Comparison of ENCODE assay signal across 22 cellular contexts in genomic region chr1:157312270-157312812, GRCh38.
DNase-seq lines count a peak whose midpoint lies in the region; ATAC-seq and TF ChIP-seq lines count a peak whose summit lies in the region.
"Had no signal": no experiment of that assay in that cellular context is flagged by ENCODE, and none has a peak within 500 bp of the region (broad histone marks: within the 10 kb centered on the region; RNA-seq: fewer than 3 reads in every experiment).

No MANE protein-coding gene starts in this region.

- no peaks in the 10 kb centered on the region for H3K9me3 ChIP-seq in A673 (ENCODE audit: low read depth, low read length, poor library complexity, severe bottlenecking)
- H3K9me3 ChIP-seq: upper lobe of right lung had no signal

- CTCF ChIA-PET in A673 (lab: Charles Lee): no interaction called here

- ATAC-seq in GM19467 (IDR thresholded peaks at IDR 0.05; ENCODE audit: unreplicated experiment) (no peak), HG02970 (IDR thresholded peaks at IDR 0.05; ENCODE audit: low FRiP score, unreplicated experiment) (no peak)
- ATAC-seq: psoas muscle had no signal

- no peaks in the 10 kb centered on the region for H3K4me1 ChIP-seq in A673 (ENCODE audit: insufficient read depth, low read length, poor library complexity, severe bottlenecking)
- H3K4me1 ChIP-seq: ascending aorta, psoas muscle, spleen, upper lobe of right lung had no signal

- H3K27ac ChIP-seq in A673 (ENCODE audit: low read depth, low read length, poor library complexity, severe bottlenecking): no peak overlapping the region
- H3K27ac ChIP-seq: ascending aorta, psoas muscle, spleen, upper lobe of right lung, VCaP had no signal

- intact Hi-C loops in A673 (cut with micrococcal nuclease; ENCODE audit: unreplicated experiment): loop anchor here (5.0 kb wide), 1 partner anchor 180 kb away; no protein-coding TSS in a partner anchor

- H3K27me3 ChIP-seq in A673 (replicated peaks; ENCODE audit: insufficient read depth, low read depth, low read length, poor library complexity): peaks cover 42% of the 10 kb centered on the region
- H3K27me3 ChIP-seq: ascending aorta, upper lobe of right lung had no signal

- H3K4me3 ChIP-seq in A673 (ENCODE audit: low read depth, low read length, poor library complexity, severe bottlenecking) (no peak overlapping the region), astrocyte of the spinal cord (ENCODE audit: low read depth, low read length) (no peak overlapping the region), foreskin fibroblast (ENCODE audit: low read depth in 1 of 2, low read length in 2 of 2) (no peak overlapping the region)
- H3K4me3 ChIP-seq: ascending aorta, psoas muscle, spleen, upper lobe of right lung had no signal

- POLR2A ChIA-PET in A673 (lab: Charles Lee; ENCODE audit: low non-redundant PET): interaction anchor here (0.6 kb wide), 1 partner anchor 174 kb away, joined by 4 read pairs; no protein-coding TSS in a partner anchor

- in situ Hi-C loops in astrocyte of the spinal cord (cut with HindIII; ENCODE audit: low sequenced_read_pairs): no loop called here

- DNase-seq in A673 (ENCODE audit: low spot score) (peak; percentile 3), HT-29 (ENCODE audit: low spot score) (peak; percentile 11), astrocyte of the spinal cord (ENCODE audit: low read depth, low spot score) (peak; percentile 7), foreskin fibroblast (peak; percentile 2 to 4), NCI-H524 (lab: John Stamatoyannopoulos, UW) (no peak), occipital lobe (lab: John Stamatoyannopoulos, UW) (no peak)
- DNase-seq: activated naive CD4-positive, alpha-beta T cell treated with anti-CD3 and anti-CD28 coated beads for 36 hours; activated T-cell treated with anti-CD3 and anti-CD28 coated beads for 4 hours; KG1; mesenchymal stem cell; NCI-H1092 treated with DMSO at 0.1 percent for 48 hours; NCI-H2107; NCI-H526; psoas muscle; SHP77; spleen; stimulated activated CD4-positive, alpha-beta T cell treated with anti-CD3 and anti-CD28 coated beads, Interleukin-4, amount 100 ng/mL, for 4 hours; upper lobe of right lung had no signal

- no peaks in the 10 kb centered on the region for H3K36me3 ChIP-seq in A673 (ENCODE audit: insufficient read depth, low read length, poor library complexity, severe bottlenecking)
- H3K36me3 ChIP-seq: ascending aorta, spleen, upper lobe of right lung had no signal

- TF ChIP-seq CTCF in A673 (conservative IDR thresholded peaks at IDR 0.05; ENCODE audit: low read depth, low read length): no peak
- TF ChIP-seq CTCF in astrocyte of the spinal cord (IDR thresholded peaks at IDR 0.05; ENCODE audit: low read depth, low read length): no peak
- TF ChIP-seq CTCF in foreskin fibroblast (IDR thresholded peaks at IDR 0.05; ENCODE audit: low read depth, low read length): no peak

- BruUV-seq in A673 (replicated peaks; lab: Mats Ljungman, UMichigan): no TSS peak

Comparison
In these comparisons a context has a peak if more than half of its experiments do, and no peak if none do; other contexts are left out.
1. DNase-seq: peak in A673 (single experiment), HT-29 (single experiment), astrocyte of the spinal cord (single experiment) and foreskin fibroblast (2 of 2); none in NCI-H524 (0 of 2) and occipital lobe (single experiment).